26 cellular contexts compared by ENCODE assay signal in the genomic region with DNA sequence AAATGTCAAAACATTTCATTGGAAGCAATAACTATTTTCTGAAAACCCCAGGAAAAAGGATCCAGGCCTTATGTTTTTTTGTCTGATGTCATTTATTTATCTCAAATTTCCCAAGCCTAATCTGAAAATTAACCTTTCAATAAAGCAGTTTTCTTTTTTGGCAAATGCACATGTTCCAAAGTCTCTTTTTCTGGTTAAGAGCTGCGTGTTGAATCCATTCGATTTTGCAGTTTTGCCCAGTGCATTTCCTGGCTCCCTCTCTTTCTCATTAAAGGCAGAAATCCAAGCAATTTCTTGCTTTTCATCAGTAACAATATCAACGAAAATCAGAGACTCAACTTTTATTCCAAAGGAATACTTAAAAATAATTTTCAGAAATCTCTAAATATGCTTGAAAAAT.
"Had no signal": no experiment of that assay in that cellular context is flagged by ENCODE, and none has a peak within 500 bp of the region (broad histone marks: within the 10 kb centered on the region; RNA-seq: fewer than 3 reads in every experiment).

No MANE protein-coding gene starts in this region.

- ATAC-seq: left ventricle myocardium superior; lower lobe of right lung; naive thymus-derived CD8-positive, alpha-beta T cell; pancreas; right cardiac atrium; stimulated activated effector memory CD8-positive, alpha-beta T cell treated with anti-CD3 and anti-CD28 coated beads, Interleukin-12 subunit alpha, Interleukin-12 subunit beta, amount 100 ng/mL, for 72 hours had no signal

- H3K27me3 ChIP-seq: hepatocyte, pancreas, sigmoid colon, spleen, suprapubic skin, transverse colon, upper lobe of left lung, vagina had no signal

- H3K36me3 Mint-ChIP-seq: naive thymus-derived CD8-positive, alpha-beta T cell; stimulated activated effector memory CD8-positive, alpha-beta T cell treated with anti-CD3 and anti-CD28 coated beads, Interleukin-12 subunit alpha, Interleukin-12 subunit beta, amount 100 ng/mL, for 72 hours had no signal

- H3K9me3 ChIP-seq: lower lobe of right lung, pancreas, prostate gland, sigmoid colon, spleen, suprapubic skin, transverse colon, upper lobe of left lung, vagina had no signal

- DNase-seq: islet precursor cell; left ventricle myocardium superior; lower lobe of right lung; mammary epithelial cell; mesenchymal stem cell; naive thymus-derived CD8-positive, alpha-beta T cell; nucleus accumbens; pancreas; posterior cingulate gyrus; retina; right cardiac atrium; sigmoid colon; small intestine; spleen; stimulated activated CD4-positive, alpha-beta T cell treated with anti-CD3 and anti-CD28 coated beads, Interleukin-4, amount 100 ng/mL, for 24 hours; stimulated activated naive CD4-positive, alpha-beta T cell; transverse colon; upper lobe of left lung had no signal

- H2AFZ ChIP-seq: hepatocyte had no signal

- H3K27ac ChIP-seq: hepatocyte, lower lobe of right lung, pancreas, prostate gland, sigmoid colon, spleen, suprapubic skin, transverse colon, upper lobe of left lung, vagina had no signal

- H3K4me1 ChIP-seq: lower lobe of right lung, pancreas, prostate gland, spleen, suprapubic skin, transverse colon, vagina had no signal

- H3K27me3 Mint-ChIP-seq: stimulated activated naive CD8-positive, alpha-beta T cell treated with anti-CD3 and anti-CD28 coated beads, Interleukin-15, Interleukin-2, amounts not matched to agents 100 ng/mL and 50 ng/mL, for 24 hours had no signal

- H3K4me3 ChIP-seq: hepatocyte, lower lobe of right lung, pancreas, prostate gland, sigmoid colon, spleen, suprapubic skin, transverse colon, upper lobe of left lung, vagina had no signal

- H3K36me3 ChIP-seq: lower lobe of right lung, pancreas, prostate gland, sigmoid colon, spleen, suprapubic skin, transverse colon, upper lobe of left lung, vagina had no signal

- H3K4me2 ChIP-seq: hepatocyte had no signal

- H3K4me1 Mint-ChIP-seq: naive thymus-derived CD8-positive, alpha-beta T cell; nephron; neural crest cell; stimulated activated effector memory CD8-positive, alpha-beta T cell treated with anti-CD3 and anti-CD28 coated beads, Interleukin-12 subunit alpha, Interleukin-12 subunit beta, amount 100 ng/mL, for 72 hours had no signal

- H3K4me3 Mint-ChIP-seq: naive thymus-derived CD8-positive, alpha-beta T cell; nephron; neural crest cell; stimulated activated effector memory CD8-positive, alpha-beta T cell treated with anti-CD3 and anti-CD28 coated beads, Interleukin-12 subunit alpha, Interleukin-12 subunit beta, amount 100 ng/mL, for 72 hours; stimulated activated naive CD8-positive, alpha-beta T cell treated with anti-CD3 and anti-CD28 coated beads, Interleukin-15, Interleukin-2, amounts not matched to agents 100 ng/mL and 50 ng/mL, for 24 hours had no signal

- H3K27ac Mint-ChIP-seq: naive thymus-derived CD8-positive, alpha-beta T cell; nephron; stimulated activated effector memory CD8-positive, alpha-beta T cell treated with anti-CD3 and anti-CD28 coated beads, Interleukin-12 subunit alpha, Interleukin-12 subunit beta, amount 100 ng/mL, for 72 hours; stimulated activated naive CD8-positive, alpha-beta T cell treated with anti-CD3 and anti-CD28 coated beads, Interleukin-15, Interleukin-2, amounts not matched to agents 100 ng/mL and 50 ng/mL, for 24 hours had no signal

- H3K9me3 Mint-ChIP-seq: naive thymus-derived CD8-positive, alpha-beta T cell; nephron; neural crest cell; stimulated activated effector memory CD8-positive, alpha-beta T cell treated with anti-CD3 and anti-CD28 coated beads, Interleukin-12 subunit alpha, Interleukin-12 subunit beta, amount 100 ng/mL, for 72 hours; stimulated activated naive CD8-positive, alpha-beta T cell treated with anti-CD3 and anti-CD28 coated beads, Interleukin-15, Interleukin-2, amounts not matched to agents 100 ng/mL and 50 ng/mL, for 24 hours had no signal
